In the genomic region with DNA sequence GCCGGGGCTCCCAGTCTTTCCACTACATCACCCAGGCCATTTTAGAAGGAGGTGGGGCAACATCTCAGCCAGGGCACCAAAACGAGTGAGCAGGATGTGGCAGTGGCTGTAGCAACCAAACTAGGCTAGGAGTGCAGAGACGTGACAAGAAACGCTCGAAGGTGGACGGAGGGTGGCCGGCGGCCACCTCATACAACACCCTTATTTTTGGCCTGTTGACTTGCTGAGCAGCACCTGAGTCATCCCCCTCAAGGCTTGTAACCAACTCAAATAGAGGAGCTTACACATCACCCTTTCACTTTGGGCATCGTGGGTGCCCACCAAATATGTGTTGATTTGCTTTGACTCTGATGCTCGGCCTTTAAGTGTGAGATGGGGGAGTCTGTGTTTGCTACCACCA, we compare ENCODE assay signal across 16 cellular contexts. TPM values are rescaled to one million over a fixed set of nuclear protein-coding genes. Genes with fewer than 3 reads are reported as not detected.
DNase-seq lines count a peak whose midpoint lies in the region; ATAC-seq and TF ChIP-seq lines count a peak whose summit lies in the region.
"Had no signal": no experiment of that assay in that cellular context is flagged by ENCODE, and none has a peak within 500 bp of the region (broad histone marks: within the 10 kb centered on the region; RNA-seq: fewer than 3 reads in every experiment).

No MANE protein-coding gene starts in this region.

- H3K27ac Mint-ChIP-seq in nephron progenitor cell: no peak overlapping the region
- H3K27ac Mint-ChIP-seq: CD14-positive monocyte had no signal

- no peak overlapping the region for H3K9ac ChIP-seq in HCT116 (ENCODE audit: low read length)

- H3K9me2 ChIP-seq in HCT116 (ENCODE audit: insufficient read depth): no peaks in the 10 kb centered on the region

- peaks cover 11% of the 10 kb centered on the region for H3K9me3 Mint-ChIP-seq in nephron progenitor cell

- no peaks in the 10 kb centered on the region for H3K36me3 Mint-ChIP-seq in nephron progenitor cell (ENCODE audit: low read depth)
- H3K36me3 Mint-ChIP-seq: CD14-positive monocyte had no signal

- H3K79me2 ChIP-seq in HCT116 (ENCODE audit: insufficient read depth, low read length): no peaks in the 10 kb centered on the region

- no peaks in the 10 kb centered on the region for H4K20me1 ChIP-seq in HCT116 (ENCODE audit: insufficient read depth)

- H3K27me3 Mint-ChIP-seq in nephron progenitor cell (ENCODE audit: low read depth, poor library complexity): peaks cover 4% of the 10 kb centered on the region

- H3K36me3 ChIP-seq in HCT116 (ENCODE audit: control insufficient read depth in 1 of 2, insufficient read depth in 2 of 2, low read length in 2 of 2) (no peaks in the 10 kb centered on the region), RWPE2 (ENCODE audit: low read depth) (no peaks in the 10 kb centered on the region)

- H3K27me3 ChIP-seq in HCT116 (ENCODE audit: insufficient read depth, low read length) (no peaks in the 10 kb centered on the region), RWPE2 (ENCODE audit: insufficient read depth, poor library complexity, severe bottlenecking) (no peaks in the 10 kb centered on the region)

- CTCF ChIA-PET in HCT116 (lab: Charles Lee): no interaction called here

- no peak overlapping the region for H3K4me3 ChIP-seq in HCT116 (replicated peaks in 1 of 2; ENCODE audit: low read depth in 1 of 2, low read length in 2 of 2)
- H3K4me3 ChIP-seq in RWPE2 (ENCODE audit: severe bottlenecking): no peak overlapping the region
- H3K4me3 ChIP-seq: A549, GM12878 had no signal

- POLR2A ChIA-PET in HCT116 (lab: Charles Lee): no interaction called here

- no peaks in the 10 kb centered on the region for H3K4me1 ChIP-seq in HCT116 (ENCODE audit: control insufficient read depth in 1 of 2, insufficient read depth in 2 of 2, low read length in 2 of 2)
- peaks cover 10% of the 10 kb centered on the region for H3K4me1 ChIP-seq in RWPE2 (ENCODE audit: insufficient read depth, poor library complexity, severe bottlenecking)
- H3K4me1 ChIP-seq: A549 had no signal

- DNase-seq in A172 (ENCODE audit: low spot score) (peak; percentile 20), HCT116 (ENCODE audit: low read depth, low spot score) (no peak), RWPE2 (ENCODE audit: low spot score) (no peak), epithelial cell of prostate (ENCODE audit: low read depth, low spot score) (peak; percentile 46), nephron progenitor cell (no peak), GM20000 (ENCODE audit: low spot score) (no peak)
- DNase-seq in activated naive CD4-positive, alpha-beta T cell treated with Interleukin-2 at 50 U/mL for 16 hours: no peak
- DNase-seq: Caco-2, GOT3, NCI-H187 treated with DMSO at 0.1 percent for 48 hours, NCI-H446 treated with DMSO at 0.1 percent for 48 hours, NCI-H748 treated with DMSO at 0.1 percent for 48 hours had no signal

- intact Hi-C loops in HCT116 (cut with micrococcal nuclease): no loop called here

- no TSS peak for BruUV-seq in HCT116 (replicated peaks; lab: Mats Ljungman, UMichigan)

- TF ChIP-seq CTCF in HCT116 (IDR thresholded peaks at IDR 0.05 in 2 of 3, conservative IDR thresholded peaks at IDR 0.05 in 1 of 3; ENCODE audit: borderline replicate concordance in 1 of 3, insufficient read depth in 1 of 3, low read depth in 2 of 3, low read length in 2 of 3) (no peak), RWPE2 (IDR thresholded peaks at IDR 0.05; ENCODE audit: poor library complexity, severe bottlenecking) (peak; percentile 16), nephron progenitor cell (IDR thresholded peaks at IDR 0.05) (no peak), GM20000 (IDR thresholded peaks at IDR 0.05; ENCODE audit: extremely low read depth, missing control alignments) (no peak)

- RAD21 ChIA-PET in HCT116 (lab: Charles Lee; ENCODE audit: low non-redundant PET in 1 of 2, low total read pairs in 2 of 2, uncharacterized antibody in 2 of 2, unreplicated experiment in 2 of 2): no interaction called here

- 0 out of 2 replicates have a peak overlapping the region, but pooled peaks have one; percentile 3 for H3K4me2 ChIP-seq in HCT116 (ENCODE audit: low read length)
- H3K4me2 ChIP-seq: A549 had no signal

- H3K27ac ChIP-seq in HCT116 (ENCODE audit: low read depth, low read length) (no peak overlapping the region), RWPE2 (ENCODE audit: poor library complexity, severe bottlenecking) (no peak overlapping the region), epithelial cell of prostate (peak overlapping the region; percentile 7)
- H3K27ac ChIP-seq: A549 had no signal

- no peak overlapping the region for H3K4me3 Mint-ChIP-seq in nephron progenitor cell
- H3K4me3 Mint-ChIP-seq: CD14-positive monocyte had no signal

- peaks cover 39% of the 10 kb centered on the region for H3K4me1 Mint-ChIP-seq in nephron progenitor cell
- H3K4me1 Mint-ChIP-seq: CD14-positive monocyte had no signal

- no peak for TF ChIP-seq RAD21 in HCT116 (IDR thresholded peaks at IDR 0.05; ENCODE audit: low read depth)

- TF ChIP-seq POLR2A in HCT116 (IDR thresholded peaks at IDR 0.05; ENCODE audit: borderline replicate concordance, extremely low read depth, insufficient read depth, insufficient read length): no peak

- H3K9me3 ChIP-seq in HCT116 (ENCODE audit: control insufficient read depth in 1 of 2, insufficient read depth in 1 of 2, low read depth in 1 of 2, low read length in 2 of 2): no peaks in the 10 kb centered on the region
- H3K9me3 ChIP-seq in RWPE2 (ENCODE audit: severe bottlenecking): no peaks in the 10 kb centered on the region
- H3K9me3 ChIP-seq: A549, Caco-2 had no signal

- no peak overlapping the region for H2AFZ ChIP-seq in HCT116 (ENCODE audit: low read depth, low read length, poor library complexity, severe bottlenecking)

- ATAC-seq in HCT116: no peak
- peak; percentile 91 for ATAC-seq in RWPE2 (ENCODE audit: low read depth)
- ATAC-seq in HG02642 (IDR thresholded peaks at IDR 0.05; ENCODE audit: poor library complexity, unreplicated experiment): no peak
- ATAC-seq: A549, GM12878 had no signal

TF ChIP-seq in HCT116, 20 proteins besides CTCF, POLR2A, EP300 and RAD21:
- TF ChIP-seq SP1 (IDR thresholded peaks at IDR 0.05; ENCODE audit: low read depth) (no peak), EZH2phosphoT487 (IDR thresholded peaks at IDR 0.05; ENCODE audit: borderline replicate concordance) (no peak), FOSL1 (IDR thresholded peaks at IDR 0.05; ENCODE audit: low read depth) (no peak), POLR2AphosphoS5 (IDR thresholded peaks at IDR 0.05; ENCODE audit: low read depth, low read length) (no peak), ZFX (IDR thresholded peaks at IDR 0.05) (no peak), CEBPB (IDR thresholded peaks at IDR 0.05; ENCODE audit: low read depth) (no peak), EZH2 (IDR thresholded peaks at IDR 0.05) (no peak), ELF1 (IDR thresholded peaks at IDR 0.05; ENCODE audit: borderline replicate concordance, low read depth) (no peak), EGR1 (IDR thresholded peaks at IDR 0.05; ENCODE audit: low read depth) (no peak)
- TF ChIP-seq, protein P1, sequence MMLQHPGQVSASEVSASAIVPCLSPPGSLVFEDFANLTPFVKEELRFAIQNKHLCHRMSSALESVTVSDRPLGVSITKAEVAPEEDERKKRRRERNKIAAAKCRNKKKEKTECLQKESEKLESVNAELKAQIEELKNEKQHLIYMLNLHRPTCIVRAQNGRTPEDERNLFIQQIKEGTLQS (IDR thresholded peaks at IDR 0.05): no peak
- TF ChIP-seq, protein P2, sequence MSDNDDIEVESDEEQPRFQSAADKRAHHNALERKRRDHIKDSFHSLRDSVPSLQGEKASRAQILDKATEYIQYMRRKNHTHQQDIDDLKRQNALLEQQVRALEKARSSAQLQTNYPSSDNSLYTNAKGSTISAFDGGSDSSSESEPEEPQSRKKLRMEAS (IDR thresholded peaks at IDR 0.05): no peak
TF ChIP-seq in HCT116: peak in this region for 0.

RNA-seq across cellular contexts. Expression of a gene that starts 23.7 kb away (rescaled TPM):
- total RNA-seq in A172 (2014; rRNA removed; shearing (Covaris generic)): 21.5 and 26.1 TPM in 2 replicates
- total RNA-seq in HCT116 (2021; ENCODE audit: unreplicated experiment): 69.2 TPM
- polyA plus RNA-seq in HCT116 (2012): 36.4 and 38.3 TPM in 2 replicates
- polyA plus RNA-seq: CD14-positive monocyte had no signal

Comparison
In these comparisons a context has a peak if more than half of its experiments do, and no peak if none do; other contexts are left out.
1. DNase-seq: peak in A172 (single experiment) and epithelial cell of prostate (single experiment); none in HCT116 (single experiment), RWPE2 (single experiment), nephron progenitor cell (single experiment), GM20000 (single experiment) and activated naive CD4-positive, alpha-beta T cell treated with Interleukin-2 at 50 U/mL for 16 hours (single experiment).